Comparison of ENCODE assay signal across 14 cellular contexts in genomic region chr4:10587697-10588096, GRCh38.
DNase-seq lines count a peak whose midpoint lies in the region; ATAC-seq and TF ChIP-seq lines count a peak whose summit lies in the region.
"Had no signal": no experiment of that assay in that cellular context is flagged by ENCODE, and none has a peak within 500 bp of the region (broad histone marks: within the 10 kb centered on the region; RNA-seq: fewer than 3 reads in every experiment).

No MANE protein-coding gene starts in this region.

- no peak overlapping the region for H3K27ac Mint-ChIP-seq in activated naive CD8-positive, alpha-beta T cell treated with anti-CD3 and anti-CD28 coated beads, Interleukin-2, amount 50 U/mL, for 24 hours
- H3K27ac Mint-ChIP-seq in endothelial cell (ENCODE audit: unreplicated experiment) = no peak overlapping the region
- H3K27ac Mint-ChIP-seq: T-helper 1 cell treated with Interleukin-12 subunit alpha and Interleukin-12 subunit beta and Interleukin-4 antibody, amounts not matched to agents 30 μg/mL and 1 μg/mL, for 36 hours had no signal

- no peaks in the 10 kb centered on the region for H3K36me3 Mint-ChIP-seq in activated naive CD8-positive, alpha-beta T cell treated with anti-CD3 and anti-CD28 coated beads, Interleukin-2, amount 50 U/mL, for 24 hours (ENCODE audit: low read depth)
- no peaks in the 10 kb centered on the region for H3K36me3 Mint-ChIP-seq in endothelial cell (ENCODE audit: low read depth, unreplicated experiment)

- no peaks in the 10 kb centered on the region for H3K9me3 Mint-ChIP-seq in activated naive CD8-positive, alpha-beta T cell treated with anti-CD3 and anti-CD28 coated beads, Interleukin-2, amount 50 U/mL, for 24 hours
- H3K9me3 Mint-ChIP-seq in endothelial cell (ENCODE audit: unreplicated experiment) = no peaks in the 10 kb centered on the region
- H3K9me3 Mint-ChIP-seq: T-helper 1 cell treated with Interleukin-12 subunit alpha and Interleukin-12 subunit beta and Interleukin-4 antibody, amounts not matched to agents 30 μg/mL and 1 μg/mL, for 36 hours had no signal

- no peak for TF ChIP-seq CTCF in endothelial cell (IDR thresholded peaks at IDR 0.05; ENCODE audit: unreplicated experiment)

- no peak overlapping the region for H3K4me3 Mint-ChIP-seq in activated naive CD8-positive, alpha-beta T cell treated with anti-CD3 and anti-CD28 coated beads, Interleukin-2, amount 50 U/mL, for 24 hours
- no peak overlapping the region for H3K4me3 Mint-ChIP-seq in endothelial cell (ENCODE audit: unreplicated experiment)
- H3K4me3 Mint-ChIP-seq: T-helper 1 cell treated with Interleukin-12 subunit alpha and Interleukin-12 subunit beta and Interleukin-4 antibody, amounts not matched to agents 30 μg/mL and 1 μg/mL, for 36 hours had no signal

- no peaks in the 10 kb centered on the region for H3K27me3 Mint-ChIP-seq in activated naive CD8-positive, alpha-beta T cell treated with anti-CD3 and anti-CD28 coated beads, Interleukin-2, amount 50 U/mL, for 24 hours
- no peaks in the 10 kb centered on the region for H3K27me3 Mint-ChIP-seq in endothelial cell (ENCODE audit: unreplicated experiment)

- peak; percentile 67 for ATAC-seq in activated naive CD8-positive, alpha-beta T cell treated with anti-CD3 and anti-CD28 coated beads, Interleukin-2, amount 50 U/mL, for 24 hours
- ATAC-seq: lower lobe of right lung had no signal

- peaks cover 42% of the 10 kb centered on the region for H3K4me1 Mint-ChIP-seq in activated naive CD8-positive, alpha-beta T cell treated with anti-CD3 and anti-CD28 coated beads, Interleukin-2, amount 50 U/mL, for 24 hours
- H3K4me1 Mint-ChIP-seq in endothelial cell (ENCODE audit: unreplicated experiment) = peaks cover 13% of the 10 kb centered on the region

- DNase-seq in activated CD8-positive, alpha-beta memory T cell treated with anti-CD3 and anti-CD28 coated beads, Interleukin-2, amount 50 U/mL, for 4 hours = peak; percentile 17
- DNase-seq in activated CD8-positive, alpha-beta memory T cell treated with anti-CD3 and anti-CD28 coated beads, Interleukin-2, amount 50 U/mL, for 48 hours = no peak
- peak; percentile 50 for DNase-seq in NCI-H2029 (lab: John Stamatoyannopoulos, UW)
- peak; percentile 18 for DNase-seq in activated naive CD8-positive, alpha-beta T cell treated with anti-CD3 and anti-CD28 coated beads, Interleukin-2, amount 50 U/mL, for 24 hours
- peak; percentile 2 for DNase-seq in stimulated activated CD8-positive, alpha-beta memory T cell treated with anti-CD3 and anti-CD28 coated beads, Interleukin-12 subunit alpha, Interleukin-12 subunit beta, amount 100 ng/mL, for 1 hour (ENCODE audit: low read depth)
- no peak for DNase-seq in NCI-H1436 (lab: John Stamatoyannopoulos, UW)
- DNase-seq in endothelial cell (ENCODE audit: low spot score) = no peak
- no peak for DNase-seq in HCEC 1CT
- DNase-seq: amygdala, dermis blood vessel endothelial cell, lower lobe of right lung, NCI-H2227 treated with DMSO at 0.1 percent for 48 hours, transverse colon had no signal

Comparison
In these comparisons a context has a peak if more than half of its experiments do, and no peak if none do; other contexts are left out.
1. DNase-seq: peak in activated CD8-positive, alpha-beta memory T cell treated with anti-CD3 and anti-CD28 coated beads, Interleukin-2, amount 50 U/mL, for 4 hours (single experiment), NCI-H2029 (single experiment), activated naive CD8-positive, alpha-beta T cell treated with anti-CD3 and anti-CD28 coated beads, Interleukin-2, amount 50 U/mL, for 24 hours (single experiment) and stimulated activated CD8-positive, alpha-beta memory T cell treated with anti-CD3 and anti-CD28 coated beads, Interleukin-12 subunit alpha, Interleukin-12 subunit beta, amount 100 ng/mL, for 1 hour (single experiment); none in activated CD8-positive, alpha-beta memory T cell treated with anti-CD3 and anti-CD28 coated beads, Interleukin-2, amount 50 U/mL, for 48 hours (single experiment), NCI-H1436 (single experiment), endothelial cell (single experiment) and HCEC 1CT (single experiment).